11 cellular contexts compared by ENCODE assay signal in genomic region chr11:103959279-103959930, GRCh38.
A peak's percentile ranks its signal among the peaks of the same experiment; 100 is the strongest.
DNase-seq lines count a peak whose midpoint lies in the region; ATAC-seq, FAIRE-seq and TF ChIP-seq lines count a peak whose summit lies in the region.
"Had no signal": no experiment of that assay in that cellular context is flagged by ENCODE, and none has a peak within 500 bp of the region (broad histone marks: within the 10 kb centered on the region; RNA-seq: fewer than 3 reads in every experiment).

No MANE protein-coding gene starts in this region.

- TF ChIP-seq POLR2A in IMR-90 (IDR thresholded peaks at IDR 0.05; ENCODE audit: low read depth, low read length), result no peak

- in situ Hi-C loops in IMR-90 (cut with MboI; ENCODE audit: low sequenced_read_pairs), result no loop called here

- peak overlapping the region; percentile 11 to 52; a peak in 3 of 4 replicates for H4K8ac ChIP-seq in IMR-90 (ENCODE audit: low read depth in 2 of 2, low read length in 2 of 2)

- no peaks in the 10 kb centered on the region for H3K36me3 ChIP-seq in IMR-90 (ENCODE audit: control insufficient read depth, insufficient read depth, low read length)
- no peaks in the 10 kb centered on the region for H3K36me3 ChIP-seq in osteoblast (ENCODE audit: insufficient read depth, low read length)
- H3K36me3 ChIP-seq: upper lobe of left lung had no signal

- peak overlapping the region; percentile 61 for H3K4ac ChIP-seq in IMR-90 (ENCODE audit: low read depth, low read length)

- no peaks in the 10 kb centered on the region for H3K27me3 ChIP-seq in IMR-90 (ENCODE audit: control insufficient read depth, insufficient read depth, low read length)
- no peaks in the 10 kb centered on the region for H3K27me3 ChIP-seq in osteoblast (ENCODE audit: insufficient read depth, low read length)
- H3K27me3 ChIP-seq: upper lobe of left lung had no signal

- H3K4me2 ChIP-seq in IMR-90 (ENCODE audit: low read depth, low read length), result peak overlapping the region; percentile 41; the same call in 1 of the 2 replicates
- no peak overlapping the region for H3K4me2 ChIP-seq in osteoblast (ENCODE audit: insufficient read depth, low read length)

- peak overlapping the region; percentile 85 for H2BK120ac ChIP-seq in IMR-90 (ENCODE audit: low read depth, low read length)

- H2AK9ac ChIP-seq in IMR-90 (replicated peaks; ENCODE audit: low read depth, low read length, poor library complexity), result no peak overlapping the region

- H3K9me3 ChIP-seq in IMR-90 (ENCODE audit: control insufficient read depth, insufficient read depth, low read length) (peaks cover 5% of the 10 kb centered on the region; the same call in 1 of the 2 replicates), osteoblast (ENCODE audit: low read depth, low read length) (no peaks in the 10 kb centered on the region)
- H3K9me3 ChIP-seq: upper lobe of left lung had no signal

- H3K9ac ChIP-seq in IMR-90 (ENCODE audit: low read depth, low read length), result no peak overlapping the region
- H3K9ac ChIP-seq: parathyroid adenoma had no signal

- intact Hi-C loops in IMR-90 (cut with micrococcal nuclease), result no loop called here

- peak overlapping the region; percentile 94 for H2BK5ac ChIP-seq in IMR-90 (ENCODE audit: low read depth, low read length, poor library complexity, severe bottlenecking)

- no peak overlapping the region for H2AFZ ChIP-seq in IMR-90 (replicated peaks; ENCODE audit: low read length, poor library complexity)
- H2AFZ ChIP-seq in osteoblast (ENCODE audit: low read length), result no peak overlapping the region
- H2AFZ ChIP-seq: parathyroid adenoma had no signal

- H4K5ac ChIP-seq in IMR-90 (ENCODE audit: low read depth, low read length), result peak overlapping the region; percentile 92; the same call in 1 of the 2 replicates

- DNase-seq in GM18507 (ENCODE audit: extremely low spot score, insufficient read length, low read depth), result no peak
- peak; percentile 79 for DNase-seq in IMR-90
- peak; percentile 45 to 47 for DNase-seq in foreskin fibroblast
- DNase-seq in activated CD4-positive, alpha-beta T cell treated with anti-CD3 and anti-CD28 coated beads, Interleukin-2, amount 50 U/mL, for 1 hour, result no peak
- DNase-seq in osteoblast (ENCODE audit: insufficient read length, low spot score, missing footprints), result no peak
- no peak for DNase-seq in DMS114 treated with DMSO at 0.1 percent for 48 hours (lab: John Stamatoyannopoulos, UW; ENCODE audit: unreplicated experiment)
- DNase-seq in cerebellum (ENCODE audit: low spot score), result no peak
- DNase-seq: T-cell, upper lobe of left lung had no signal

- H2BK15ac ChIP-seq in IMR-90 (ENCODE audit: low read depth, low read length), result peak overlapping the region; percentile 33; the same call in 2 of the 3 replicates

- peak overlapping the region; percentile 76 for H3K14ac ChIP-seq in IMR-90 (replicated peaks; ENCODE audit: low read depth, low read length)

- H3K4me1 ChIP-seq in IMR-90 (ENCODE audit: control insufficient read depth, insufficient read depth, low read length) (peaks cover 4% of the 10 kb centered on the region), osteoblast (ENCODE audit: insufficient read depth, low read length) (no peaks in the 10 kb centered on the region)
- H3K4me1 ChIP-seq: parathyroid adenoma, upper lobe of left lung had no signal

- no peaks in the 10 kb centered on the region for H3K79me2 ChIP-seq in osteoblast (ENCODE audit: insufficient read depth, low read length)
- H3K79me2 ChIP-seq: parathyroid adenoma had no signal

- peak overlapping the region; percentile 50 for H2AK5ac ChIP-seq in IMR-90 (ENCODE audit: low read depth, low read length)

- FAIRE-seq in GM18507 (lab: Jason Lieb, UNC), result peak; percentile 84

- CTCF ChIA-PET in IMR-90 (lab: Yijun Ruan, JAX), result no interaction called here

- no peak overlapping the region; the same call in 1 of the 2 replicates for H3K56ac ChIP-seq in IMR-90 (ENCODE audit: extremely low read depth, insufficient read depth, low read length)

- H2BK20ac ChIP-seq in IMR-90 (ENCODE audit: low read depth, low read length), result peak overlapping the region; percentile 85

- peak overlapping the region; percentile 42 for H4K91ac ChIP-seq in IMR-90 (ENCODE audit: insufficient read depth, low read depth, low read length)

- H3K23ac ChIP-seq in IMR-90 (ENCODE audit: low read depth, low read length), result peak overlapping the region; percentile 11

- ATAC-seq in GM21825 (IDR thresholded peaks at IDR 0.05; ENCODE audit: unreplicated experiment) (peak; percentile 99), IMR-90 (ENCODE audit: low read depth) (peak; percentile 58)
- ATAC-seq: T-cell had no signal

- H3K27ac ChIP-seq in IMR-90 (ENCODE audit: insufficient read depth, low read length) (peak overlapping the region; percentile 72), osteoblast (ENCODE audit: low read depth, low read length) (no peak overlapping the region)
- H3K27ac ChIP-seq: parathyroid adenoma, upper lobe of left lung had no signal

- no CpG with 5 or more reads among the region's 2 CpGs for WGBS in IMR-90 (ENCODE audit: extremely low coverage in 2 of 2, insufficient read length in 1 of 2), 2 experiments

- TF ChIP-seq CTCF in IMR-90 (conservative IDR thresholded peaks at IDR 0.05; ENCODE audit: low read depth, low read length) (no peak), foreskin fibroblast (IDR thresholded peaks at IDR 0.05; ENCODE audit: low read depth, low read length) (no peak), osteoblast (IDR thresholded peaks at IDR 0.05; ENCODE audit: extremely low read depth, low read depth, low read length) (no peak)

- BruUV-seq in IMR-90 (replicated peaks; lab: Mats Ljungman, UMichigan), result no TSS peak

- H3K4me3 ChIP-seq in IMR-90 (ENCODE audit: insufficient read depth, low read depth, low read length) (no peak overlapping the region), foreskin fibroblast (ENCODE audit: low read depth in 1 of 2, low read length in 2 of 2) (no peak overlapping the region), osteoblast (ENCODE audit: insufficient read depth, low read length) (no peak overlapping the region)
- H3K4me3 ChIP-seq: upper lobe of left lung had no signal

- no peaks in the 10 kb centered on the region for H3K9me1 ChIP-seq in IMR-90 (ENCODE audit: insufficient read depth, low read length)

- no peaks in the 10 kb centered on the region for H3K79me1 ChIP-seq in IMR-90 (ENCODE audit: low read depth in 1 of 2, low read length in 2 of 2)

- H3K18ac ChIP-seq in IMR-90 (ENCODE audit: low read depth, low read length), result peak overlapping the region; percentile 99; the same call in 1 of the 2 replicates

- no peak for TF ChIP-seq RAD21 in IMR-90 (IDR thresholded peaks at IDR 0.05; ENCODE audit: low read length)

- POLR2A ChIA-PET in IMR-90 (lab: Charles Lee; ENCODE audit: unreplicated experiment), result no interaction called here

- H4K20me1 ChIP-seq in IMR-90 (ENCODE audit: insufficient read depth, low read length) (no peaks in the 10 kb centered on the region), osteoblast (ENCODE audit: insufficient read depth, low read length) (no peaks in the 10 kb centered on the region)

- dilution Hi-C loops in IMR-90 (cut with HindIII; ENCODE audit: low sequenced_read_pairs, unreplicated experiment), result no loop called here

TF ChIP-seq in IMR-90, 13 proteins besides CTCF, POLR2A, EP300 and RAD21:
- TF ChIP-seq CEBPB (IDR thresholded peaks at IDR 0.05; ENCODE audit: low read depth, low read length), result peak; percentile 49; the same call in 1 of the 2 replicates
- no peak for TF ChIP-seq MXI1 (IDR thresholded peaks at IDR 0.05; ENCODE audit: borderline replicate concordance, low read depth, low read length)
- TF ChIP-seq CHD1 (IDR thresholded peaks at IDR 0.05; ENCODE audit: low read depth, low read length), result no peak
TF ChIP-seq in IMR-90: peak in this region for 1.

Comparison
In these comparisons a context has a peak if more than half of its experiments do, and no peak if none do; other contexts are left out.
1. DNase-seq: peak in IMR-90 (single experiment) and foreskin fibroblast (2 of 2); none in GM18507 (single experiment), activated CD4-positive, alpha-beta T cell treated with anti-CD3 and anti-CD28 coated beads, Interleukin-2, amount 50 U/mL, for 1 hour (single experiment), osteoblast (single experiment), DMS114 treated with DMSO at 0.1 percent for 48 hours (single experiment) and cerebellum (single experiment).